ENCODE assay signal across 13 cellular contexts in the genomic region with DNA sequence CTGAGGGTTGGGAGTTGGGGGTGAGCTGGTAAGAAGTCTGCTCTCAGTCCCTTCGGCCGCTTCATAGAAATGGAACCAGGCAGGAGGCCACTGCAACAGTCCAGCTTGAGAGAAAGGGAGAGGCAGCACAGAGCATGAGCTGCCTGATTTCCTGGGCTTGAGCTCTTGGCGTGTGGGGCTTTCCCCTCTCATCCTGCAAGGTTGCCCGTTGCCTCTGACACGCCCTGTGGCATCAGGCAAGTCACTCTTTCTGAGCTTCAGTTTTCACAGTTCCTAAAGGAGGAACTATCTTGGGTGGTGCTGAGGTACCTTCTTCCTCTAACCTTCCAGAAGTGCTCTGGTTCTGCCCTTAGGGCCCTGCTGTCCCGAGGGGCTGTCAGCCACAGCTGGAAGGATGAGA. TPM values are rescaled to one million over a fixed set of nuclear protein-coding genes. Genes with fewer than 3 reads are reported as not detected.
DNase-seq lines count a peak whose midpoint lies in the region; ATAC-seq, FAIRE-seq and TF ChIP-seq lines count a peak whose summit lies in the region.
"Had no signal": no experiment of that assay in that cellular context is flagged by ENCODE, and none has a peak within 500 bp of the region (broad histone marks: within the 10 kb centered on the region; RNA-seq: fewer than 3 reads in every experiment).

No MANE protein-coding gene starts in this region.

- ATAC-seq in PC-3 (peak; percentile 25), esophagus mucosa (peak; percentile 74), HG02981 (IDR thresholded peaks at IDR 0.05; ENCODE audit: unreplicated experiment) (no peak), Right ventricle myocardium superior (ENCODE audit: poor library complexity) (no peak)

- H3K9me3 ChIP-seq in PC-3 (ENCODE audit: low read length): no peaks in the 10 kb centered on the region

- no TSS peak for BruUV-seq in PC-3 (replicated peaks; lab: Mats Ljungman, UMichigan)

- peak; percentile 66 for FAIRE-seq in GM12892 (lab: Jason Lieb, UNC)
- FAIRE-seq: endothelial cell of umbilical vein had no signal

- no peaks in the 10 kb centered on the region for H3K27me3 ChIP-seq in PC-3 (ENCODE audit: low read length)

- H3K9ac ChIP-seq in PC-3 (ENCODE audit: low read length): peak overlapping the region; percentile 77
- H3K9ac ChIP-seq: parathyroid adenoma had no signal

- peak overlapping the region; percentile 99 for H3K27ac ChIP-seq in PC-3 (ENCODE audit: low read length)
- H3K27ac ChIP-seq: parathyroid adenoma had no signal

- DNase-seq in A172 (ENCODE audit: low spot score) (peak; percentile 61), GM12892 (ENCODE audit: insufficient read length) (no peak), PC-3 (peak; percentile 71), 8988T (no peak), NCI-H82 treated with DMSO at 0.1 percent for 48 hours (lab: John Stamatoyannopoulos, UW; ENCODE audit: unreplicated experiment) (no peak), Right ventricle myocardium superior (no peak)
- DNase-seq: activated naive CD8-positive, alpha-beta T cell treated with anti-CD3 and anti-CD28 coated beads, Interleukin-2, amount 10 ng/mL, durations not matched to agents 7 days and 5 days; DND-41; NCI-H2081 treated with DMSO at 0.1 percent for 48 hours had no signal

- peaks cover 79% of the 10 kb centered on the region for H3K4me1 ChIP-seq in PC-3 (ENCODE audit: insufficient read depth, low read length)
- H3K4me1 ChIP-seq: parathyroid adenoma had no signal

- H3K4me2 ChIP-seq in PC-3 (ENCODE audit: low read length): peak overlapping the region; percentile 21; the same call in 1 of the 2 replicates

- no peaks in the 10 kb centered on the region for H3K79me2 ChIP-seq in PC-3 (ENCODE audit: low read length)
- H3K79me2 ChIP-seq: parathyroid adenoma had no signal

- H3F3A ChIP-seq in PC-3 (ENCODE audit: low read length, unreplicated experiment): no peaks in the 10 kb centered on the region

- H3K4me3 ChIP-seq in PC-3 (ENCODE audit: low read length): no peak overlapping the region

- CTCF ChIA-PET in PC-3 (lab: Charles Lee): no interaction called here

- no peak for TF ChIP-seq CTCF in PC-3 (conservative IDR thresholded peaks at IDR 0.05; ENCODE audit: low read depth, low read length)

- no peak overlapping the region for H2AFZ ChIP-seq in PC-3 (ENCODE audit: low read length)
- H2AFZ ChIP-seq: parathyroid adenoma had no signal

- H4K20me1 ChIP-seq in PC-3 (ENCODE audit: low read length): no peaks in the 10 kb centered on the region

- no peaks in the 10 kb centered on the region for H3K36me3 ChIP-seq in PC-3 (ENCODE audit: low read depth, low read length)

- TF ChIP-seq POLR2A in GM12892 (IDR thresholded peaks at IDR 0.05; ENCODE audit: low read depth, low read length): no peak

- POLR2A ChIA-PET in PC-3 (lab: Charles Lee; ENCODE audit: unreplicated experiment): no interaction called here

- intact Hi-C loops in PC-3 (cut with micrococcal nuclease) (no loop called here), Right ventricle myocardium superior (cut with DNase I) (no loop called here)

- H3K9me2 ChIP-seq in PC-3 (replicated peaks; ENCODE audit: low read length): no peaks in the 10 kb centered on the region

RNA-seq across cellular contexts. Expression of gene MESP2, which starts 4.9 kb away (rescaled TPM):
- total RNA-seq in A172 (2014; rRNA removed; shearing (Covaris generic)): not detected in 2 replicates
- not detected for polyA plus RNA-seq in GM12892 (2012; ENCODE audit: missing spikeins)
- total RNA-seq in PC-3 (2014; rRNA removed): 1.1 and 1.3 TPM in 2 replicates
- total RNA-seq in esophagus mucosa: 0.40 TPM
- total RNA-seq in Right ventricle myocardium superior: 0.13 TPM
- total RNA-seq: activated naive CD8-positive, alpha-beta T cell treated with anti-CD3 and anti-CD28 coated beads, Interleukin-2, amount 10 ng/mL, durations not matched to agents 7 days and 5 days had no signal

RNA-seq across cellular contexts. Expression of gene MESP1, which starts 30.0 kb away (rescaled TPM):
- 0.89 and 1.5 TPM in 2 replicates for total RNA-seq in A172 (2014; rRNA removed; shearing (Covaris generic))
- polyA plus RNA-seq in GM12892 (2012; ENCODE audit: missing spikeins): 0.85 TPM
- total RNA-seq in PC-3 (2014; rRNA removed): 32.9 and 49.4 TPM in 2 replicates
- total RNA-seq in esophagus mucosa: 0.44 TPM
- total RNA-seq in Right ventricle myocardium superior: 11.6 TPM

RNA-seq across cellular contexts. Expression of gene ANPEP, which starts 33.6 kb away (rescaled TPM):
- 1.7 and 3.6 TPM in 2 replicates for total RNA-seq in A172 (2014; rRNA removed; shearing (Covaris generic))
- polyA plus RNA-seq in GM12892 (2012; ENCODE audit: missing spikeins): not detected
- 113 and 133 TPM in 2 replicates for total RNA-seq in PC-3 (2014; rRNA removed)
- total RNA-seq in esophagus mucosa: 3.1 TPM
- 6.6 TPM for total RNA-seq in Right ventricle myocardium superior

Comparison
In these comparisons a context has a peak if more than half of its experiments do, and no peak if none do; other contexts are left out.
1. DNase-seq: peak in A172 (single experiment) and PC-3 (single experiment); none in GM12892 (single experiment), 8988T (single experiment), NCI-H82 treated with DMSO at 0.1 percent for 48 hours (single experiment) and Right ventricle myocardium superior (single experiment).
2. ATAC-seq: peak in PC-3 (single experiment) and esophagus mucosa (single experiment); none in HG02981 (single experiment) and Right ventricle myocardium superior (single experiment).
3. RNA of gene ANPEP, which starts 33.6 kb away (total RNA-seq): 113 to 133 TPM in PC-3; 6.6 TPM in Right ventricle myocardium superior (single experiment), 3.1 TPM in esophagus mucosa (single experiment) and 1.7 to 3.6 TPM in A172; every median in the first group is over 10 times any median in the second.